In the genomic region with DNA sequence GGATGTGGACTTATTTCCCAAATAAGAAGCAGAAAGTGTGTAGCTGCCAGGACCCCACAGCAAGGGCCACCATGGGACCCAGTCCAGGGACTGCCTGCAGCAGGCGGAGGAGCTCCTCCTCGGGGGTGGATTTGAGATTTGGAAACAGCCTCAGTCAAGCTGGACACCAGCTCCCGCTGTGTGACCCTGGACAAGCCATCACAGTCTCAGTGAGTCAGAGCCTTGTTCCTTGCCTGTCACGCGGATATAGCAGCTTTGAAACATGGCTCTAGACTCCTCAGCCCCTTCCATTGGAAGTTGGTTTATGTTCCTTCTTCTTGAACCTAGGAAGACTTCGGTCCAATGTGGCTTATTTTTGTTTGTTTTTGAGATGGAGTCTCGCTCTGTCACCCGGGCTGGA, we compare ENCODE assay signal across 1 cellular context.
TF ChIP-seq lines count a peak whose summit lies in the region.

No MANE protein-coding gene starts in this region.

TF ChIP-seq in IMR-90, 13 proteins besides CTCF, POLR2A, EP300 and RAD21:
- no peak for TF ChIP-seq FOS (IDR thresholded peaks at IDR 0.05; ENCODE audit: low read depth, low read length)
- TF ChIP-seq RFX5 (IDR thresholded peaks at IDR 0.05; ENCODE audit: low read depth, low read length): no peak
- TF ChIP-seq SMC3 (IDR thresholded peaks at IDR 0.05; ENCODE audit: low read depth, low read length): no peak
- no peak for TF ChIP-seq MAZ (IDR thresholded peaks at IDR 0.05; ENCODE audit: borderline replicate concordance, low read depth, low read length)
- TF ChIP-seq CEBPB (IDR thresholded peaks at IDR 0.05; ENCODE audit: low read depth, low read length): no peak
- TF ChIP-seq RCOR1 (IDR thresholded peaks at IDR 0.05; ENCODE audit: insufficient replicate concordance, low read length): no peak
- TF ChIP-seq MXI1 (IDR thresholded peaks at IDR 0.05; ENCODE audit: borderline replicate concordance, low read depth, low read length): no peak
- no peak for TF ChIP-seq MAFK (IDR thresholded peaks at IDR 0.05; ENCODE audit: low read depth, low read length)
- no peak for TF ChIP-seq NFE2L2 (IDR thresholded peaks at IDR 0.05; ENCODE audit: low read depth, low read length)
- TF ChIP-seq, protein P1, sequence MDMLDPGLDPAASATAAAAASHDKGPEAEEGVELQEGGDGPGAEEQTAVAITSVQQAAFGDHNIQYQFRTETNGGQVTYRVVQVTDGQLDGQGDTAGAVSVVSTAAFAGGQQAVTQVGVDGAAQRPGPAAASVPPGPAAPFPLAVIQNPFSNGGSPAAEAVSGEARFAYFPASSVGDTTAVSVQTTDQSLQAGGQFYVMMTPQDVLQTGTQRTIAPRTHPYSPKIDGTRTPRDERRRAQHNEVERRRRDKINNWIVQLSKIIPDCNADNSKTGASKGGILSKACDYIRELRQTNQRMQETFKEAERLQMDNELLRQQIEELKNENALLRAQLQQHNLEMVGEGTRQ (IDR thresholded peaks at IDR 0.05; ENCODE audit: low read depth, low read length): no peak
- TF ChIP-seq CHD1 (IDR thresholded peaks at IDR 0.05; ENCODE audit: low read depth, low read length): no peak
TF ChIP-seq in IMR-90: peak in this region for 0.
